27 cellular contexts compared by ENCODE assay signal in genomic region chr5:42013561-42013960, GRCh38.
"Had no signal": no experiment of that assay in that cellular context is flagged by ENCODE, and none has a peak within 500 bp of the region (broad histone marks: within the 10 kb centered on the region; RNA-seq: fewer than 3 reads in every experiment).

No MANE protein-coding gene starts in this region.

- DNase-seq: activated CD4-positive, alpha-beta memory T cell treated with anti-CD3 and anti-CD28 coated beads, Interleukin-2, amount 10 ng/mL, durations not matched to agents 7 days and 5 days; activated CD4-positive, alpha-beta T cell treated with anti-CD3 and anti-CD28 coated beads for 1 hour; activated CD4-positive, alpha-beta T cell treated with anti-CD3 and anti-CD28 coated beads for 4 hours; activated CD4-positive, alpha-beta T cell treated with anti-CD3 and anti-CD28 coated beads, Interleukin-2, amount 10 ng/mL, durations not matched to agents 7 days and 5 days; activated CD4-positive, alpha-beta T cell treated with anti-CD3 and anti-CD28 coated beads, Interleukin-2, amount 50 U/mL, for 4 hours; activated CD8-positive, alpha-beta memory T cell treated with anti-CD3 and anti-CD28 coated beads, Interleukin-2, amount 50 U/mL, for 48 hours; activated gamma-delta T cell; activated naive CD4-positive, alpha-beta T cell; activated naive CD4-positive, alpha-beta T cell treated with anti-CD3 and anti-CD28 coated beads, Interleukin-2, amount 10 ng/mL, durations not matched to agents 7 days and 5 days; activated naive CD8-positive, alpha-beta T cell treated with anti-CD3 and anti-CD28 coated beads, Interleukin-2, amount 10 ng/mL, durations not matched to agents 7 days and 5 days; activated T-cell treated with anti-CD3 and anti-CD28 coated beads for 4 hours; activated T-cell treated with anti-CD3 and anti-CD28 coated beads, Interleukin-2, amount 50 U/mL, for 24 hours; activated T-cell treated with anti-CD3 and anti-CD28 coated beads, Interleukin-2, amount 50 U/mL, for 72 hours; cortex of kidney; dermis blood vessel endothelial cell; effector CD4-positive, alpha-beta T cell; effector memory CD8-positive, alpha-beta T cell; esophagus squamous epithelium; foreskin melanocyte; heart right ventricle; T-helper 1 cell; T-helper 17 cell; T1000 had no signal

- H3K4me1 ChIP-seq: esophagus squamous epithelium, gastroesophageal sphincter had no signal

- H3K4me3 ChIP-seq: ascending aorta, esophagus squamous epithelium, gastroesophageal sphincter, heart right ventricle had no signal

- ATAC-seq: activated naive CD4-positive, alpha-beta T cell treated with anti-CD3 and anti-CD28 coated beads, Interleukin-2, amount 50 U/mL, for 72 hours; activated T-cell treated with anti-CD3 and anti-CD28 coated beads, Interleukin-2, amount 50 U/mL, for 72 hours; effector memory CD8-positive, alpha-beta T cell; gastroesophageal sphincter; heart right ventricle; T-helper 17 cell; WTC11 had no signal

- H3K36me3 ChIP-seq: ascending aorta, esophagus squamous epithelium, gastroesophageal sphincter, heart right ventricle had no signal

- H3K9me3 ChIP-seq: ascending aorta, esophagus squamous epithelium, gastroesophageal sphincter, heart right ventricle had no signal

- H3K27me3 ChIP-seq: ascending aorta, esophagus squamous epithelium, gastroesophageal sphincter had no signal

- H3K27ac ChIP-seq: ascending aorta, esophagus squamous epithelium, gastroesophageal sphincter, heart right ventricle had no signal
